10 cellular contexts compared by ENCODE assay signal in genomic region chr1:5908461-5909375, GRCh38.
"Had no signal": no experiment of that assay in that cellular context is flagged by ENCODE, and none has a peak within 500 bp of the region (broad histone marks: within the 10 kb centered on the region; RNA-seq: fewer than 3 reads in every experiment).

No MANE protein-coding gene starts in this region.

- ATAC-seq: activated CD8-positive, alpha-beta T cell treated with anti-CD3 and anti-CD28 coated beads for 36 hours; mucosa of descending colon; natural killer cell had no signal

- H3K9me3 Mint-ChIP-seq: activated CD8-positive, alpha-beta T cell treated with anti-CD3 and anti-CD28 coated beads for 36 hours; natural killer cell had no signal

- DNase-seq: activated CD4-positive, alpha-beta T cell treated with anti-CD3 and anti-CD28 coated beads for 1 hour; activated CD8-positive, alpha-beta T cell treated with anti-CD3 and anti-CD28 coated beads for 36 hours; activated naive CD4-positive, alpha-beta T cell treated with Interleukin-2 at 50 U/mL for 16 hours; effector memory CD4-positive, alpha-beta T cell; mucosa of descending colon; natural killer cell; nucleus accumbens; SW 1271 had no signal

- H3K4me3 ChIP-seq: cardiac muscle cell, mucosa of descending colon, tibial artery had no signal

- H3K27ac ChIP-seq: cardiac muscle cell, tibial artery had no signal

- H3K27me3 Mint-ChIP-seq: activated CD8-positive, alpha-beta T cell treated with anti-CD3 and anti-CD28 coated beads for 36 hours had no signal

- H3K4me3 Mint-ChIP-seq: activated CD8-positive, alpha-beta T cell treated with anti-CD3 and anti-CD28 coated beads for 36 hours; natural killer cell had no signal

- H3K4me1 Mint-ChIP-seq: natural killer cell had no signal

- H3K36me3 Mint-ChIP-seq: natural killer cell had no signal

- H3K9me3 ChIP-seq: mucosa of descending colon, tibial artery had no signal

- H3K27ac Mint-ChIP-seq: activated CD8-positive, alpha-beta T cell treated with anti-CD3 and anti-CD28 coated beads for 36 hours; natural killer cell had no signal

- H3K4me1 ChIP-seq: tibial artery had no signal

- H3K27me3 ChIP-seq: cardiac muscle cell, tibial artery had no signal
